14 cellular contexts compared by ENCODE assay signal in the genomic region with DNA sequence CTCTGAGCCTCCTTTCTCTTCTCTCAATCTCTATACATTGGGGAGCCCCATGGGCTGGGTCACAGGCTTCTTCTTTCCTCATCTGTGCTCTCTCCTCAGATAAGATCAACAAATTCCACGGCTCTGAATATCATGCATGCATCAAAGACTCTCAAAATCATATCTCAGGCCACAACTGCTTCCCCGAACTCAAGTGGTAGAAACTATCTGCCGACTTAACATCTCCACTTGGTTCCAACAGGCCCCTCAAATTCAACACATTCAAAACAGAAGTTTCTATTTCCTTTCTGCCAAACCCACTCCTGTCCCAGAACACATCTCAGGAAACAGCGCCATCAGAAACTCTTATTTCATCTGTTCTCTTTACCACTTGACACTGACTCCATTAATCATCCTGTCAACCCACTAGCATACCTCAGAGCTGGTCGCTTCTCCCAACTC. TPM values are rescaled to one million over a fixed set of nuclear protein-coding genes. Genes with fewer than 3 reads are reported as not detected.
DNase-seq lines count a peak whose midpoint lies in the region; ATAC-seq and TF ChIP-seq lines count a peak whose summit lies in the region.
"Had no signal": no experiment of that assay in that cellular context is flagged by ENCODE, and none has a peak within 500 bp of the region (broad histone marks: within the 10 kb centered on the region; RNA-seq: fewer than 3 reads in every experiment).

No MANE protein-coding gene starts in this region.

- CTCF ChIA-PET in MCF 10A (lab: Yijun Ruan, JAX) (interaction anchor here (0.5 to 1.7 kb wide), 4 partner anchors 11 to 190 kb away, joined by 3 to 6 read pairs (median 4); no protein-coding TSS in a partner anchor), mammary epithelial cell (lab: Charles Lee; ENCODE audit: low non-redundant PET) (no interaction called here)

- peaks cover 11% of the 10 kb centered on the region for H3K79me2 ChIP-seq in mammary epithelial cell (ENCODE audit: insufficient read depth, low read length)

- peaks cover 34% of the 10 kb centered on the region for H3K4me1 Mint-ChIP-seq in MCF 10A (ENCODE audit: insufficient read depth, unreplicated experiment)

- peaks cover 12% of the 10 kb centered on the region for H3K9me3 ChIP-seq in mammary epithelial cell (replicated peaks; ENCODE audit: insufficient read depth, low read length)

- no peak overlapping the region for H2AFZ ChIP-seq in mammary epithelial cell (ENCODE audit: low read depth, low read length)

- POLR2A ChIA-PET in MCF 10A (lab: Yijun Ruan, JAX) = interaction anchor here (0.6 to 4.3 kb wide), 9 partner anchors 7 to 137 kb away, joined by 3 to 26 read pairs (median 4); partner anchors contain the start of genes DDX59 and KIF14

- 83% methylated on average over 5 of the region's 5 CpGs for WGBS in mammary epithelial cell (ENCODE audit: low coverage, missing lambda C conversion rate)

- no peak overlapping the region for H3K4me2 ChIP-seq in mammary epithelial cell (ENCODE audit: insufficient read depth, low read depth, low read length)

- peak; percentile 34 for ATAC-seq in HG03378 (IDR thresholded peaks at IDR 0.05; ENCODE audit: unreplicated experiment)
- ATAC-seq in GM19035 (IDR thresholded peaks at IDR 0.05; ENCODE audit: unreplicated experiment) = no peak
- no peak for ATAC-seq in foreskin keratinocyte
- ATAC-seq: left colon had no signal

- intact Hi-C loops in MCF 10A (cut with micrococcal nuclease) (no loop called here), mammary epithelial cell (cut with micrococcal nuclease) (no loop called here)

- peaks cover 11% of the 10 kb centered on the region for H3K9me3 Mint-ChIP-seq in MCF 10A (ENCODE audit: unreplicated experiment)
- H3K9me3 Mint-ChIP-seq: endodermal cell had no signal

- H3K27ac ChIP-seq in mammary epithelial cell (ENCODE audit: insufficient read depth, low read depth, low read length) (no peak overlapping the region), foreskin keratinocyte (no peak overlapping the region)
- H3K27ac ChIP-seq: brain microvascular endothelial cell had no signal

- no peaks in the 10 kb centered on the region for H4K20me1 ChIP-seq in mammary epithelial cell (ENCODE audit: insufficient read depth, low read length)

- H3K4me3 ChIP-seq in mammary epithelial cell (replicated peaks in 1 of 3; ENCODE audit: insufficient read depth in 1 of 3, low read depth in 2 of 3, low read length in 3 of 3) = no peak overlapping the region

- peaks cover 83% of the 10 kb centered on the region for H3K36me3 Mint-ChIP-seq in MCF 10A (ENCODE audit: insufficient read depth, unreplicated experiment)

- peaks cover 19% of the 10 kb centered on the region for H3K36me3 ChIP-seq in mammary epithelial cell (ENCODE audit: insufficient read depth, low read length)

- no peak overlapping the region for H3K9ac ChIP-seq in mammary epithelial cell (ENCODE audit: insufficient read depth, low read length)

- H3K27ac Mint-ChIP-seq in MCF 10A (ENCODE audit: low read depth, unreplicated experiment) = peak overlapping the region; percentile 33
- H3K27ac Mint-ChIP-seq: endodermal cell had no signal

- H3K27me3 ChIP-seq in mammary epithelial cell (ENCODE audit: insufficient read depth, low read length) (no peaks in the 10 kb centered on the region), foreskin keratinocyte (no peaks in the 10 kb centered on the region)
- H3K27me3 ChIP-seq: brain microvascular endothelial cell had no signal

- no peaks in the 10 kb centered on the region for H3K27me3 Mint-ChIP-seq in MCF 10A (ENCODE audit: insufficient read depth, unreplicated experiment)

- H3K4me1 ChIP-seq in mammary epithelial cell (ENCODE audit: insufficient read depth, low read length) = peaks cover 17% of the 10 kb centered on the region
- peaks cover 12% of the 10 kb centered on the region for H3K4me1 ChIP-seq in foreskin keratinocyte

- dilution Hi-C loops in mammary epithelial cell (cut with HindIII; ENCODE audit: low sequenced_read_pairs) = no loop called here

- BruUV-seq in MCF 10A (replicated peaks; lab: Mats Ljungman, UMichigan) (no TSS peak), mammary epithelial cell (replicated peaks; lab: Mats Ljungman, UMichigan) (no TSS peak)

- in situ Hi-C loops in mammary epithelial cell (cut with MboI; ENCODE audit: low sequenced_read_pairs in 2 of 2) = no loop called here

- DNase-seq in MCF 10A (ENCODE audit: unreplicated experiment) (no peak), mammary epithelial cell (no peak), amniotic epithelial cell (ENCODE audit: low read depth) (peak; percentile 24), HuH-7 (ENCODE audit: low spot score) (no peak), NCI-H2196 (lab: John Stamatoyannopoulos, UW; ENCODE audit: unreplicated experiment) (no peak), foreskin keratinocyte (no peak)
- DNase-seq: brain microvascular endothelial cell, endodermal cell, glutamatergic neuron, HCEC 1CT, left colon, nucleus accumbens had no signal

- H3K4me3 Mint-ChIP-seq in MCF 10A (ENCODE audit: unreplicated experiment) = no peak overlapping the region
- H3K4me3 Mint-ChIP-seq: endodermal cell had no signal

- TF ChIP-seq CTCF in MCF 10A (IDR thresholded peaks at IDR 0.05; ENCODE audit: unreplicated experiment) (no peak), mammary epithelial cell (conservative IDR thresholded peaks at IDR 0.05 in 1 of 2, IDR thresholded peaks at IDR 0.05 in 1 of 2; ENCODE audit: extremely low read depth in 1 of 2, insufficient read depth in 1 of 2, low read depth in 1 of 2, low read length in 2 of 2) (no peak), foreskin keratinocyte (conservative IDR thresholded peaks at IDR 0.05) (no peak)

RNA-seq across cellular contexts. Expression of gene DDX59, which starts 16.7 kb away (rescaled TPM):
- total RNA-seq in MCF 10A (2022) (36.6 and 50.7 TPM in 2 replicates), mammary epithelial cell (10 to 100 TPM in 1 of 2 donors, 1 to 10 TPM in 1; 8.7 to 20.0 TPM), foreskin keratinocyte (14.0 and 14.4 TPM in 2 replicates)
- polyA plus RNA-seq in mammary epithelial cell (9.2 TPM), foreskin keratinocyte (10.7 and 12.3 TPM in 2 replicates)
- polyA minus RNA-seq in mammary epithelial cell = 11.5 TPM

RNA-seq across cellular contexts. Expression of gene KIF14, which starts 32.5 kb away (rescaled TPM):
- total RNA-seq in MCF 10A (2022) (13.4 and 25.5 TPM in 2 replicates), mammary epithelial cell (10 to 100 TPM in 1 of 2 donors, under 1 TPM in 1; 0.67 to 11.7 TPM), foreskin keratinocyte (19.1 and 24.9 TPM in 2 replicates)
- polyA plus RNA-seq in mammary epithelial cell (5.3 TPM), foreskin keratinocyte (2.5 and 3.7 TPM in 2 replicates)
- polyA minus RNA-seq in mammary epithelial cell = 7.4 TPM
